Comparison of ENCODE assay signal across 11 cellular contexts in genomic region chr16:89191033-89191900, GRCh38. TPM values are rescaled to one million over a fixed set of nuclear protein-coding genes. Genes with fewer than 3 reads are reported as not detected.
DNase-seq lines count a peak whose midpoint lies in the region; ATAC-seq, FAIRE-seq and TF ChIP-seq lines count a peak whose summit lies in the region.
"Had no signal": no experiment of that assay in that cellular context is flagged by ENCODE, and none has a peak within 500 bp of the region (broad histone marks: within the 10 kb centered on the region; RNA-seq: fewer than 3 reads in every experiment).

No MANE protein-coding gene starts in this region.

- H3K36me3 ChIP-seq in PC-3 (ENCODE audit: low read depth, low read length) (no peaks in the 10 kb centered on the region), kidney (ENCODE audit: control insufficient read depth in 1 of 2, insufficient read depth in 2 of 2, low read length in 2 of 2) (no peaks in the 10 kb centered on the region), smooth muscle cell (ENCODE audit: low read depth) (no peaks in the 10 kb centered on the region)

- no peaks in the 10 kb centered on the region for H3K79me2 ChIP-seq in PC-3 (ENCODE audit: low read length)
- no peaks in the 10 kb centered on the region for H3K79me2 ChIP-seq in smooth muscle cell (ENCODE audit: low read depth)

- CTCF ChIA-PET in PC-3 (lab: Charles Lee) = no interaction called here

- no peaks in the 10 kb centered on the region for H3K9me2 ChIP-seq in PC-3 (replicated peaks; ENCODE audit: low read length)

- H3K27ac ChIP-seq in PC-3 (ENCODE audit: low read length) = no peak overlapping the region
- no peak overlapping the region for H3K27ac ChIP-seq in kidney (ENCODE audit: low read depth in 2 of 2, low read length in 2 of 2)
- no peak overlapping the region for H3K27ac ChIP-seq in smooth muscle cell (ENCODE audit: low read depth)

- H4K20me1 ChIP-seq in PC-3 (ENCODE audit: low read length) (no peaks in the 10 kb centered on the region), smooth muscle cell (ENCODE audit: low read depth) (no peaks in the 10 kb centered on the region)

- TF ChIP-seq CTCF in PC-3 (conservative IDR thresholded peaks at IDR 0.05; ENCODE audit: low read depth, low read length) (no peak), kidney (IDR thresholded peaks at IDR 0.05; ENCODE audit: borderline replicate concordance, extremely low read depth, insufficient read depth) (no peak), smooth muscle cell (IDR thresholded peaks at IDR 0.05; ENCODE audit: borderline replicate concordance, insufficient read depth, poor library complexity, severe bottlenecking) (no peak), GM13977 (IDR thresholded peaks at IDR 0.05; ENCODE audit: extremely low read depth, insufficient read depth, missing control alignments) (no peak)

- H3K4me2 ChIP-seq in PC-3 (ENCODE audit: low read length) = no peak overlapping the region
- peak overlapping the region; percentile 95 for H3K4me2 ChIP-seq in smooth muscle cell

- ATAC-seq in PC-3 = no peak

- in situ Hi-C loops in GM13977 (cut with MboI; ENCODE audit: low pct_unique_long_range_greater_than_20kb, low sequenced_read_pairs, unreplicated experiment) = no loop called here

- no peak for FAIRE-seq in kidney (lab: Jason Lieb, UNC)

- H3K9me3 ChIP-seq in PC-3 (ENCODE audit: low read length) (no peaks in the 10 kb centered on the region), kidney (ENCODE audit: control insufficient read depth in 1 of 2, low read length in 2 of 2) (no peaks in the 10 kb centered on the region), smooth muscle cell (replicated peaks; ENCODE audit: low read depth) (no peaks in the 10 kb centered on the region)

- H3K4me3 ChIP-seq in PC-3 (ENCODE audit: low read length) (no peak overlapping the region), kidney (ENCODE audit: low read length in 2 of 2) (no peak overlapping the region), smooth muscle cell (peak overlapping the region; percentile 50)

- DNase-seq in activated effector memory CD4-positive, alpha-beta T cell treated with anti-CD3 and anti-CD28 coated beads, Interleukin-2, amount 50 U/mL, for 16 hours = peak; percentile 63
- no peak for DNase-seq in activated effector memory CD4-positive, alpha-beta T cell treated with Interleukin-2 at 50 U/mL for 16 hours
- DNase-seq in PC-3 = no peak
- peak; percentile 80 for DNase-seq in kidney
- DNase-seq in smooth muscle cell (lab: John Stamatoyannopoulos, UW; ENCODE audit: unreplicated experiment) = no peak
- no peak for DNase-seq in GM13977 (ENCODE audit: low spot score)
- DNase-seq in GOT3 (lab: John Stamatoyannopoulos, UW) = no peak
- DNase-seq in 8988T = no peak
- DNase-seq: central memory CD4-positive, alpha-beta T cell; NCI-H446 had no signal

- H3K9ac ChIP-seq in PC-3 (ENCODE audit: low read length) = no peak overlapping the region
- H3K9ac ChIP-seq in kidney (ENCODE audit: low read length in 2 of 2) = no peak overlapping the region
- H3K9ac ChIP-seq in smooth muscle cell (ENCODE audit: low read depth) = no peak overlapping the region

- WGBS in smooth muscle cell (ENCODE audit: low lambda C conversion rate) = 88% methylated on average over 32 of the region's 44 CpGs

- BruUV-seq in PC-3 (replicated peaks; lab: Mats Ljungman, UMichigan) = TSS peak; percentile 49

- intact Hi-C loops in PC-3 (cut with micrococcal nuclease) = no loop called here
- intact Hi-C loops in kidney (cut with DNase I) = no loop called here

- no peaks in the 10 kb centered on the region for H3K27me3 ChIP-seq in PC-3 (ENCODE audit: low read length)
- no peaks in the 10 kb centered on the region for H3K27me3 ChIP-seq in smooth muscle cell (ENCODE audit: low read depth)

- POLR2A ChIA-PET in PC-3 (lab: Charles Lee; ENCODE audit: unreplicated experiment) = no interaction called here

- H3F3A ChIP-seq in PC-3 (ENCODE audit: low read length, unreplicated experiment) (no peaks in the 10 kb centered on the region), smooth muscle cell (ENCODE audit: low read depth) (peaks cover 12% of the 10 kb centered on the region)

- no peaks in the 10 kb centered on the region for H3K4me1 ChIP-seq in PC-3 (ENCODE audit: insufficient read depth, low read length)
- peaks cover 0 to 8% of the 10 kb centered on the region in 2 donors for H3K4me1 ChIP-seq in kidney (ENCODE audit: control insufficient read depth in 1 of 2, insufficient read depth in 1 of 2, low read depth in 1 of 2, low read length in 2 of 2)
- H3K4me1 ChIP-seq in smooth muscle cell (ENCODE audit: low read depth) = no peaks in the 10 kb centered on the region

- H2AFZ ChIP-seq in PC-3 (ENCODE audit: low read length) = no peak overlapping the region
- H2AFZ ChIP-seq in smooth muscle cell (ENCODE audit: low read depth) = no peak overlapping the region

RNA-seq across cellular contexts. Expression of gene SLC22A31, which starts 9.1 kb away (rescaled TPM):
- total RNA-seq in PC-3 (2014; rRNA removed) = 5.6 and 8.4 TPM in 2 replicates
- 1.8 TPM for total RNA-seq in kidney
- polyA plus RNA-seq in kidney (ENCODE audit: insufficient read depth, low read depth, low replicate concordance) = 0.47 TPM
- not detected in 2 replicates for total RNA-seq in smooth muscle cell
- polyA plus RNA-seq in smooth muscle cell = 0.43 TPM in 1 of 2 replicates, not detected in the other

RNA-seq across cellular contexts. Expression of gene CDH15, which starts 19.7 kb away (rescaled TPM):
- total RNA-seq in PC-3 (2014; rRNA removed) (1.5 and 1.9 TPM in 2 replicates), kidney (0.31 TPM), smooth muscle cell (0.36 and 0.45 TPM in 2 replicates)
- polyA plus RNA-seq in kidney (ENCODE audit: insufficient read depth, low read depth, low replicate concordance) (0.22 TPM), smooth muscle cell (1.2 and 1.4 TPM in 2 replicates)
- polyA plus RNA-seq: esophagus had no signal

RNA-seq across cellular contexts. Expression of gene ZNF778, which starts 26.2 kb away (rescaled TPM):
- total RNA-seq in PC-3 (2014; rRNA removed) (15.3 and 17.3 TPM in 2 replicates), kidney (12.7 TPM), smooth muscle cell (6.2 and 6.7 TPM in 2 replicates)
- polyA plus RNA-seq in kidney (ENCODE audit: insufficient read depth, low read depth, low replicate concordance) (2.2 TPM), smooth muscle cell (1.6 and 3.0 TPM in 2 replicates)

Comparison
In these comparisons a context has a peak if more than half of its experiments do, and no peak if none do; other contexts are left out.
1. DNase-seq: peak in activated effector memory CD4-positive, alpha-beta T cell treated with anti-CD3 and anti-CD28 coated beads, Interleukin-2, amount 50 U/mL, for 16 hours (single experiment) and kidney (single experiment); none in activated effector memory CD4-positive, alpha-beta T cell treated with Interleukin-2 at 50 U/mL for 16 hours (single experiment), PC-3 (single experiment), smooth muscle cell (single experiment), GM13977 (single experiment), GOT3 (single experiment) and 8988T (single experiment).